Comparison of ENCODE assay signal across 17 cellular contexts in genomic region chr14:95370076-95370475, GRCh38. TPM values are rescaled to one million over a fixed set of nuclear protein-coding genes. Genes with fewer than 3 reads are reported as not detected.
DNase-seq lines count a peak whose midpoint lies in the region; ATAC-seq and TF ChIP-seq lines count a peak whose summit lies in the region.
"Had no signal": no experiment of that assay in that cellular context is flagged by ENCODE, and none has a peak within 500 bp of the region (broad histone marks: within the 10 kb centered on the region; RNA-seq: fewer than 3 reads in every experiment).

No MANE protein-coding gene starts in this region.

- H3K4me1 ChIP-seq in BLaER1 (peaks cover 48% of the 10 kb centered on the region), H9 (ENCODE audit: insufficient read depth, low read length) (peaks cover 8% of the 10 kb centered on the region; the same call in 1 of the 2 replicates)
- H3K4me1 ChIP-seq: HAP-1 had no signal

- no peak overlapping the region for H2BK12ac ChIP-seq in H9 (ENCODE audit: insufficient read length, low read depth, low read length)

- H3T11ph ChIP-seq in H9 (ENCODE audit: low read length) = no peak overlapping the region

- no peaks in the 10 kb centered on the region for H3K36me3 Mint-ChIP-seq in H9 (ENCODE audit: insufficient read depth in 1 of 3, low read depth in 3 of 3)

- no peak overlapping the region for H3K4ac ChIP-seq in H9 (ENCODE audit: low read depth, low read length)

- no peaks in the 10 kb centered on the region for H3K27me3 ChIP-seq in BLaER1
- no peaks in the 10 kb centered on the region; the same call in 1 of the 2 replicates for H3K27me3 ChIP-seq in H7 (ENCODE audit: control insufficient read depth, insufficient read depth, low read length)
- no peaks in the 10 kb centered on the region for H3K27me3 ChIP-seq in H9 (ENCODE audit: insufficient read depth, low read length)

- H3K9ac ChIP-seq in BLaER1 = peak overlapping the region; percentile 53; the same call in 1 of the 2 replicates
- H3K9ac ChIP-seq in H9 (ENCODE audit: extremely low read depth, insufficient read length, low read length) = no peak overlapping the region
- H3K9ac ChIP-seq: GM23248 had no signal

- H3K9me3 ChIP-seq in BLaER1 (no peaks in the 10 kb centered on the region), H9 (ENCODE audit: control insufficient read depth, low read depth, low read length) (no peaks in the 10 kb centered on the region)
- H3K9me3 ChIP-seq: HAP-1 had no signal

- H4K8ac ChIP-seq in H9 (replicated peaks; ENCODE audit: insufficient read length, low read depth, low read length) = no peak overlapping the region

- no peak overlapping the region for H3K56ac ChIP-seq in H9 (ENCODE audit: insufficient read length, low read depth, low read length)

- H3K27ac ChIP-seq in BLaER1 (peak overlapping the region; percentile 99), H9 (ENCODE audit: insufficient read length, low read depth, low read length) (no peak overlapping the region)
- H3K27ac ChIP-seq: GM23248 had no signal

- no peaks in the 10 kb centered on the region for H3K79me1 ChIP-seq in H9 (ENCODE audit: insufficient read depth, low read depth, low read length, poor library complexity, severe bottlenecking)

- no peak overlapping the region for H2AFZ ChIP-seq in H9 (ENCODE audit: low read length)
- H2AFZ ChIP-seq: GM23248 had no signal

- no peak overlapping the region for H4K5ac ChIP-seq in H9 (ENCODE audit: insufficient read length, low read depth, low read length)

- H2AK5ac ChIP-seq in H9 (ENCODE audit: insufficient read length, low read length) = no peak overlapping the region

- H3K14ac ChIP-seq in H9 (ENCODE audit: insufficient read depth, low read length) = no peak overlapping the region

- DNase-seq in H7 (peak; percentile 61), NCI-H526 treated with DMSO at 0.1 percent for 48 hours (lab: John Stamatoyannopoulos, UW) (peak; percentile 98), iPS-NIHi7 (ENCODE audit: extremely low spot score) (peak; percentile 37), SHP77 (lab: John Stamatoyannopoulos, UW) (no peak), H9 (no peak)
- DNase-seq: 8988T; AML-193; C1 segment of cervical spinal cord; Calu3; CD4-positive, alpha-beta T cell; DMS 273 treated with DMSO at 0.1 percent for 48 hours; GM23248 had no signal

- H3K4me2 ChIP-seq in BLaER1 (peak overlapping the region; percentile 90), H9 (ENCODE audit: insufficient read depth, insufficient read length, low read length) (no peak overlapping the region)

- H3K27ac Mint-ChIP-seq in H9 = no peak overlapping the region
- H3K27ac Mint-ChIP-seq: CD4-positive, alpha-beta T cell had no signal

- H3K4me3 Mint-ChIP-seq in H9 = no peak overlapping the region
- H3K4me3 Mint-ChIP-seq: CD4-positive, alpha-beta T cell had no signal

- H4K20me1 ChIP-seq in BLaER1 (no peaks in the 10 kb centered on the region), H9 (ENCODE audit: control insufficient read depth, insufficient read depth, insufficient read length) (no peaks in the 10 kb centered on the region)

- H4K91ac ChIP-seq in H9 (ENCODE audit: insufficient read length, low read depth, low read length) = no peak overlapping the region

- H2BK15ac ChIP-seq in H9 (ENCODE audit: low read depth, low read length) = no peak overlapping the region

- H3K18ac ChIP-seq in H9 (ENCODE audit: insufficient read length, low read depth, low read length) = no peak overlapping the region

- H2BK120ac ChIP-seq in H9 (ENCODE audit: low read depth, low read length, poor library complexity, severe bottlenecking) = no peak overlapping the region

- TF ChIP-seq CTCF in H9 (conservative IDR thresholded peaks at IDR 0.05) = no peak

- no peaks in the 10 kb centered on the region for H3K23me2 ChIP-seq in H9 (ENCODE audit: insufficient read length, low read depth, low read length, poor library complexity, severe bottlenecking)

- no CpG with 5 or more reads among the region's 2 CpGs for WGBS in H9 (ENCODE audit: extremely low coverage, insufficient read length, low lambda C conversion rate)

- no peak overlapping the region for H2BK5ac ChIP-seq in H9 (ENCODE audit: insufficient read length, low read length)

- peaks cover 11% of the 10 kb centered on the region for H3K27me3 Mint-ChIP-seq in H9 (ENCODE audit: low read depth)

- H2BK20ac ChIP-seq in H9 (ENCODE audit: low read depth, low read length, poor library complexity, severe bottlenecking) = no peak overlapping the region

- H3K4me1 Mint-ChIP-seq in H9 = peaks cover 32 to 38% of the 10 kb centered on the region in 2 experiments

- no peaks in the 10 kb centered on the region for H3K79me2 ChIP-seq in H9 (ENCODE audit: insufficient read depth, low read length)

- no peak for ATAC-seq in HG02885 (IDR thresholded peaks at IDR 0.05; ENCODE audit: poor library complexity, unreplicated experiment)
- no peak for ATAC-seq in HG02938 (IDR thresholded peaks at IDR 0.05; ENCODE audit: unreplicated experiment)
- ATAC-seq: HepG2 had no signal

- no peaks in the 10 kb centered on the region for H3K36me3 ChIP-seq in BLaER1
- H3K36me3 ChIP-seq in H7 (replicated peaks; ENCODE audit: control insufficient read depth, insufficient read depth, low read length) = no peaks in the 10 kb centered on the region
- H3K36me3 ChIP-seq: HAP-1 had no signal

- H3K4me3 ChIP-seq in BLaER1 (no peak overlapping the region), H7 (ENCODE audit: insufficient read depth, low read depth, low read length) (no peak overlapping the region)
- H3K4me3 ChIP-seq: GM23248, HAP-1 had no signal

- no peak overlapping the region for H3K23ac ChIP-seq in H9 (ENCODE audit: insufficient read length, low read depth, low read length)

- no peaks in the 10 kb centered on the region for H3K9me3 Mint-ChIP-seq in H9
- H3K9me3 Mint-ChIP-seq: CD4-positive, alpha-beta T cell had no signal

RNA-seq across cellular contexts. Expression of gene CLMN, which starts 50.4 kb away (rescaled TPM):
- 4.5 and 10.5 TPM in 2 replicates for total RNA-seq in H7 (2014; rRNA removed; shearing (Covaris generic))
- total RNA-seq in H9 (2021) = 7.6 and 8.4 TPM in 2 replicates

Comparison
In these comparisons a context has a peak if more than half of its experiments do, and no peak if none do; other contexts are left out.
1. DNase-seq: peak in H7 (single experiment), NCI-H526 treated with DMSO at 0.1 percent for 48 hours (single experiment) and iPS-NIHi7 (single experiment); none in SHP77 (0 of 2) and H9 (single experiment).